11 cellular contexts compared by ENCODE assay signal in the genomic region with DNA sequence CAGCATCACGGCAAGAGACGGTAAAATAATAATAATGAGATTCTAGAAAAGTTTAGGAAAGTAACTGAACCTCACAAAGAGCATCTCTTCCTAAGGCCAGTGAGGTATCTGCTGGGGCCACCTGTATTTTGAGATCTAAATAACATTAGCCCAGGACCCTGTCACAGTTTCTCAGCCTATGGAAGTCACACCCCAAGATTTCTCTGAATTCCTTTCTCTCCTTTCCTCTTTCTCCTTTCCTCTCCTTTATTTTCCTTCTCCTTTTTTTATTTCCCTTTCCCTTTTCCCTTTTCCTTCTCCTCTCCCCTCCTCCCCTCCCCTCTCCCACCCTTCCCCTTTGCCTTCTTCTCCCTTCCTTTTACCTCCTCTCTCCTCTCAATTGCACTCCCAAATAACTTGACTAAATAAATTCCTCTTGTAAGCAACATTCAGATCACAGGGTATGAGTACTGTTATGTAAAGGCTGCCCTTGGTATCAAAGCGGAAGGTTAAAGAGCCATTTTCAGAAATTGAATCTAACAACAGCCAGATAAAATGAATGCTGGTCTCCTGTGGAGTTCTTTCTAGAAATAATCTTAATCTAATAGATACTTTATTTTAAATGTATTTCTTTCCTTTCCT.
"Had no signal": no experiment of that assay in that cellular context is flagged by ENCODE, and none has a peak within 500 bp of the region (broad histone marks: within the 10 kb centered on the region; RNA-seq: fewer than 3 reads in every experiment).

No MANE protein-coding gene starts in this region.

- H3K9ac ChIP-seq: GM23248 had no signal

- H3K36me3 ChIP-seq: HAP-1 had no signal

- H3K4me2 ChIP-seq: GM23338 had no signal

- H2AFZ ChIP-seq: GM23248, GM23338 had no signal

- ATAC-seq: GM23338, HCT116 had no signal

- H3K9me3 ChIP-seq: HAP-1 had no signal

- H3K4me3 ChIP-seq: GM23248, GM23338, HAP-1 had no signal

- H3K4me1 ChIP-seq: HAP-1 had no signal

- DNase-seq: GM23248, GOT3, H7, H9, HCEC 1CT, HFFc6 had no signal

- H3K27ac ChIP-seq: GM23248 had no signal

- FAIRE-seq: H1, H54 had no signal
